ENCODE assay signal across 1 cellular context in genomic region chr16:2954647-2955381, GRCh38.
TF ChIP-seq lines count a peak whose summit lies in the region.

No MANE protein-coding gene starts in this region.

TF ChIP-seq in HEK293, 187 proteins besides CTCF, POLR2A, EP300 and RAD21 (continued from another document and continues in another):
- TF ChIP-seq PRDM2 (tag by site-specific recombination; IDR thresholded peaks at IDR 0.05; ENCODE audit: borderline replicate concordance) (no peak), GLIS2 (tag by site-specific recombination; IDR thresholded peaks at IDR 0.05) (peak; percentile 42), ZSCAN18 (tag by site-specific recombination; IDR thresholded peaks at IDR 0.05) (no peak), PATZ1 (tag by site-specific recombination; IDR thresholded peaks at IDR 0.05) (peak; percentile 55; the same call in 1 of the 2 replicates), ZNF600 (tag by site-specific recombination; IDR thresholded peaks at IDR 0.05) (no peak), ZNF776 (tag by site-specific recombination; IDR thresholded peaks at IDR 0.05; ENCODE audit: borderline replicate concordance) (no peak), ZNF843 (tag by site-specific recombination; IDR thresholded peaks at IDR 0.05) (no peak), ZBTB11 (tag by site-specific recombination; conservative IDR thresholded peaks at IDR 0.05; ENCODE audit: low read depth) (no peak), ZNF157 (tag by site-specific recombination; IDR thresholded peaks at IDR 0.05) (no peak), ZNF571 (tag by site-specific recombination; IDR thresholded peaks at IDR 0.05) (no peak), ZBTB49 (tag by site-specific recombination; IDR thresholded peaks at IDR 0.05; ENCODE audit: low read depth) (no peak), ZNF280D (tag by site-specific recombination; IDR thresholded peaks at IDR 0.05) (no peak), ZNF23 (tag by site-specific recombination; IDR thresholded peaks at IDR 0.05; ENCODE audit: borderline replicate concordance) (no peak), ZNF701 (tag by site-specific recombination; IDR thresholded peaks at IDR 0.05) (no peak), ZNF585B (tag by site-specific recombination; IDR thresholded peaks at IDR 0.05) (no peak), ZSCAN30 (tag by site-specific recombination; IDR thresholded peaks at IDR 0.05) (no peak), ZBTB1 (tag by site-specific recombination; IDR thresholded peaks at IDR 0.05) (no peak), PRDM6 (tag by site-specific recombination; IDR thresholded peaks at IDR 0.05) (no peak), ZNF707 (tag by site-specific recombination; IDR thresholded peaks at IDR 0.05) (no peak), OVOL3 (tag by site-specific recombination; IDR thresholded peaks at IDR 0.05) (no peak), SP3 (tag by site-specific recombination; IDR thresholded peaks at IDR 0.05) (no peak), ZNF202 (tag by site-specific recombination; IDR thresholded peaks at IDR 0.05; ENCODE audit: borderline replicate concordance) (no peak), GLI4 (tag by site-specific recombination; IDR thresholded peaks at IDR 0.05) (no peak), ZNF521 (tag by site-specific recombination; IDR thresholded peaks at IDR 0.05) (no peak), ZFP69B (tag by site-specific recombination; IDR thresholded peaks at IDR 0.05) (peak; percentile 72), ZNF785 (tag by site-specific recombination; IDR thresholded peaks at IDR 0.05) (no peak), ZSCAN23 (tag by site-specific recombination; IDR thresholded peaks at IDR 0.05) (no peak), ATF2 (tag by site-specific recombination; IDR thresholded peaks at IDR 0.05; ENCODE audit: low read depth) (no peak), ZNF473 (tag by site-specific recombination; IDR thresholded peaks at IDR 0.05) (no peak), ELK4 (IDR thresholded peaks at IDR 0.05; ENCODE audit: borderline replicate concordance, low read depth, low read length) (no peak), ZNF391 (tag by site-specific recombination; IDR thresholded peaks at IDR 0.05; ENCODE audit: borderline replicate concordance, low read depth) (no peak), ZNF121 (tag by site-specific recombination; IDR thresholded peaks at IDR 0.05) (no peak)
